Comparison of ENCODE assay signal across 36 cellular contexts in genomic region chr2:31528823-31529222, GRCh38. TPM values are rescaled to one million over a fixed set of nuclear protein-coding genes. Genes with fewer than 3 reads are reported as not detected.
"Had no signal": no experiment of that assay in that cellular context is flagged by ENCODE, and none has a peak within 500 bp of the region (broad histone marks: within the 10 kb centered on the region; RNA-seq: fewer than 3 reads in every experiment).

No MANE protein-coding gene starts in this region.

- H3K36me3 Mint-ChIP-seq: activated CD4-positive, alpha-beta memory T cell treated with anti-CD3 and anti-CD28 coated beads for 36 hours; activated naive CD4-positive, alpha-beta T cell treated with anti-CD3 and anti-CD28 coated beads, Interleukin-2, amount 50 U/mL, for 72 hours; activated naive CD8-positive, alpha-beta T cell treated with anti-CD3 and anti-CD28 coated beads for 36 hours had no signal

- H3K4me1 Mint-ChIP-seq: activated B cell treated with CpG ODN at 0.5 μM for 24 hours; activated CD4-positive, alpha-beta T cell treated with anti-CD3 and anti-CD28 coated beads for 36 hours; activated naive CD8-positive, alpha-beta T cell treated with anti-CD3 and anti-CD28 coated beads for 36 hours; activated T-helper 17 cell treated with anti-CD3 and anti-CD28 coated beads, Interleukin-2, amount 50 U/mL, for 72 hours had no signal

- H3K4me3 Mint-ChIP-seq: activated B cell treated with CpG ODN at 0.5 μM for 24 hours; activated CD4-positive, alpha-beta memory T cell treated with anti-CD3 and anti-CD28 coated beads for 36 hours; activated CD4-positive, alpha-beta T cell treated with anti-CD3 and anti-CD28 coated beads for 36 hours; activated CD8-positive, alpha-beta T cell treated with anti-CD3 and anti-CD28 coated beads for 36 hours; activated naive CD4-positive, alpha-beta T cell treated with anti-CD3 and anti-CD28 coated beads for 36 hours; activated naive CD8-positive, alpha-beta T cell treated with anti-CD3 and anti-CD28 coated beads for 36 hours; activated T-cell treated with anti-CD3 and anti-CD28 coated beads, Interleukin-2, amount 50 U/mL, for 4 hours; activated T-cell treated with anti-CD3 and anti-CD28 coated beads, Interleukin-2, amount 50 U/mL, for 72 hours; activated T-helper 1 cell treated with anti-CD3 and anti-CD28 coated beads, Interleukin-12 subunit alpha, Interleukin-12 subunit beta, Interleukin-2, Interleukin-4 antibody, amounts not matched to agents 30 ng/mL and 10 ng/mL and 1 ng/mL, durations not matched to agents 14 hours and 24 hours and 36 hours; activated T-helper 17 cell treated with anti-CD3 and anti-CD28 coated beads, Interleukin-2, amount 50 U/mL, for 72 hours; T-helper 17 cell had no signal

- H3K9me3 Mint-ChIP-seq: activated B cell treated with CpG ODN at 0.5 μM for 24 hours; activated CD4-positive, alpha-beta memory T cell treated with anti-CD3 and anti-CD28 coated beads for 36 hours; activated CD8-positive, alpha-beta T cell treated with anti-CD3 and anti-CD28 coated beads for 36 hours; activated naive CD4-positive, alpha-beta T cell treated with anti-CD3 and anti-CD28 coated beads for 36 hours; activated naive CD4-positive, alpha-beta T cell treated with anti-CD3 and anti-CD28 coated beads, Interleukin-2, amount 50 U/mL, for 72 hours; activated naive CD8-positive, alpha-beta T cell treated with anti-CD3 and anti-CD28 coated beads for 36 hours; activated T-cell treated with anti-CD3 and anti-CD28 coated beads, Interleukin-2, amount 50 U/mL, for 4 hours; activated T-cell treated with anti-CD3 and anti-CD28 coated beads, Interleukin-2, amount 50 U/mL, for 72 hours; activated T-helper 1 cell treated with anti-CD3 and anti-CD28 coated beads, Interleukin-12 subunit alpha, Interleukin-12 subunit beta, Interleukin-2, Interleukin-4 antibody, amounts not matched to agents 30 ng/mL and 10 ng/mL and 1 ng/mL, durations not matched to agents 14 hours and 24 hours and 36 hours; activated T-helper 17 cell treated with anti-CD3 and anti-CD28 coated beads, Interleukin-2, amount 50 U/mL, for 72 hours had no signal

- H3K27me3 ChIP-seq: body of pancreas, brain microvascular endothelial cell, breast epithelium had no signal

- H3K4me3 ChIP-seq: adrenal gland, body of pancreas, breast epithelium had no signal

- ATAC-seq: activated CD4-positive, alpha-beta T cell treated with anti-CD3 and anti-CD28 coated beads for 36 hours; activated CD8-positive, alpha-beta T cell treated with anti-CD3 and anti-CD28 coated beads for 36 hours; activated naive CD4-positive, alpha-beta T cell treated with anti-CD3 and anti-CD28 coated beads, Interleukin-2, amount 50 U/mL, for 72 hours; activated T-cell treated with anti-CD3 and anti-CD28 coated beads, Interleukin-2, amount 50 U/mL, for 4 hours; activated T-cell treated with anti-CD3 and anti-CD28 coated beads, Interleukin-2, amount 50 U/mL, for 72 hours; activated T-helper 17 cell treated with anti-CD3 and anti-CD28 coated beads, Interleukin-2, amount 50 U/mL, for 72 hours; body of pancreas; T-helper 17 cell had no signal

- H3K27ac Mint-ChIP-seq: activated B cell treated with CpG ODN at 0.5 μM for 24 hours; activated CD4-positive, alpha-beta memory T cell treated with anti-CD3 and anti-CD28 coated beads for 36 hours; activated CD4-positive, alpha-beta T cell treated with anti-CD3 and anti-CD28 coated beads for 36 hours; activated CD8-positive, alpha-beta T cell treated with anti-CD3 and anti-CD28 coated beads for 36 hours; activated naive CD4-positive, alpha-beta T cell treated with anti-CD3 and anti-CD28 coated beads for 36 hours; activated naive CD4-positive, alpha-beta T cell treated with anti-CD3 and anti-CD28 coated beads, Interleukin-2, amount 50 U/mL, for 72 hours; activated naive CD8-positive, alpha-beta T cell treated with anti-CD3 and anti-CD28 coated beads for 36 hours; activated T-cell treated with anti-CD3 and anti-CD28 coated beads, Interleukin-2, amount 50 U/mL, for 72 hours; activated T-helper 1 cell treated with anti-CD3 and anti-CD28 coated beads, Interleukin-12 subunit alpha, Interleukin-12 subunit beta, Interleukin-2, Interleukin-4 antibody, amounts not matched to agents 30 ng/mL and 10 ng/mL and 1 ng/mL, durations not matched to agents 14 hours and 24 hours and 36 hours; activated T-helper 17 cell treated with anti-CD3 and anti-CD28 coated beads, Interleukin-2, amount 50 U/mL, for 72 hours; T-helper 17 cell had no signal

- H3K27ac ChIP-seq: adrenal gland, body of pancreas, brain microvascular endothelial cell, breast epithelium, VCaP had no signal

- FAIRE-seq: astrocyte, colon, TTC549 had no signal

- H3K4me1 ChIP-seq: adrenal gland, breast epithelium had no signal

- H3K36me3 ChIP-seq: adrenal gland, brain microvascular endothelial cell, breast epithelium had no signal

- DNase-seq: activated B cell treated with CpG ODN at 0.5 μM for 24 hours; activated CD4-positive, alpha-beta memory T cell treated with anti-CD3 and anti-CD28 coated beads for 36 hours; activated CD4-positive, alpha-beta T cell treated with anti-CD3 and anti-CD28 coated beads for 36 hours; activated CD4-positive, alpha-beta T cell treated with anti-CD3 and anti-CD28 coated beads for 48 hours; activated CD4-positive, alpha-beta T cell treated with anti-CD3 and anti-CD28 coated beads, Interleukin-2, amount 50 U/mL, for 1 hour; activated CD4-positive, alpha-beta T cell treated with anti-CD3 and anti-CD28 coated beads, Interleukin-2, amount 50 U/mL, for 4 hours; activated CD4-positive, CD25-positive, alpha-beta regulatory T cell treated with anti-CD3 and anti-CD28 coated beads, Interleukin-2, amount 50 U/mL, for 72 hours; activated CD8-positive, alpha-beta memory T cell treated with anti-CD3 and anti-CD28 coated beads, Interleukin-2, amount 50 U/mL, for 4 hours; activated CD8-positive, alpha-beta T cell treated with anti-CD3 and anti-CD28 coated beads for 36 hours; activated effector memory CD4-positive, alpha-beta T cell treated with anti-CD3 and anti-CD28 coated beads, Interleukin-2, amount 50 U/mL, for 16 hours; activated gamma-delta T cell treated with Interleukin-2 at 50 U/mL for 16 hours; activated naive CD4-positive, alpha-beta T cell; activated naive CD4-positive, alpha-beta T cell treated with anti-CD3 and anti-CD28 coated beads for 36 hours; activated naive CD4-positive, alpha-beta T cell treated with anti-CD3 and anti-CD28 coated beads, Interleukin-2, amount 50 U/mL, for 16 hours; activated naive CD8-positive, alpha-beta T cell treated with anti-CD3 and anti-CD28 coated beads for 36 hours; activated T-cell treated with anti-CD3 and anti-CD28 coated beads for 4 hours; activated T-cell treated with anti-CD3 and anti-CD28 coated beads, Interleukin-2, amount 50 U/mL, for 1 hour; activated T-cell treated with anti-CD3 and anti-CD28 coated beads, Interleukin-2, amount 50 U/mL, for 4 hours; activated T-cell treated with anti-CD3 and anti-CD28 coated beads, Interleukin-2, amount 50 U/mL, for 72 hours; adrenal gland; amniotic stem cell; aorta; body of pancreas; brain microvascular endothelial cell; central memory CD4-positive, alpha-beta T cell; T-helper 17 cell had no signal

RNA-seq across cellular contexts. Expression of gene SRD5A2, which starts 51.9 kb away (rescaled TPM):
- total RNA-seq: activated B cell treated with CpG ODN at 0.5 μM for 24 hours; activated CD4-positive, alpha-beta memory T cell treated with anti-CD3 and anti-CD28 coated beads for 36 hours; activated CD4-positive, alpha-beta T cell treated with anti-CD3 and anti-CD28 coated beads for 36 hours; activated CD8-positive, alpha-beta T cell treated with anti-CD3 and anti-CD28 coated beads for 36 hours; activated naive CD4-positive, alpha-beta T cell treated with anti-CD3 and anti-CD28 coated beads for 36 hours; activated naive CD4-positive, alpha-beta T cell treated with anti-CD3 and anti-CD28 coated beads, Interleukin-2, amount 50 U/mL, for 72 hours; activated naive CD8-positive, alpha-beta T cell treated with anti-CD3 and anti-CD28 coated beads for 36 hours; activated T-cell treated with anti-CD3 and anti-CD28 coated beads, Interleukin-2, amount 50 U/mL, for 4 hours; activated T-cell treated with anti-CD3 and anti-CD28 coated beads, Interleukin-2, amount 50 U/mL, for 72 hours; activated T-helper 1 cell treated with anti-CD3 and anti-CD28 coated beads, Interleukin-12 subunit alpha, Interleukin-12 subunit beta, Interleukin-2, Interleukin-4 antibody, amounts not matched to agents 30 ng/mL and 10 ng/mL and 1 ng/mL, durations not matched to agents 14 hours and 24 hours and 36 hours; activated T-helper 17 cell treated with anti-CD3 and anti-CD28 coated beads, Interleukin-2, amount 50 U/mL, for 72 hours; aorta; astrocyte; cardiac septum; T-helper 1 cell treated with Interleukin-12 subunit alpha and Interleukin-12 subunit beta and Interleukin-4 antibody, amounts not matched to agents 30 ng/mL and 1 ng/mL, for 36 hours; T-helper 17 cell had no signal
- polyA plus RNA-seq: aorta had no signal
